In the genomic region with DNA sequence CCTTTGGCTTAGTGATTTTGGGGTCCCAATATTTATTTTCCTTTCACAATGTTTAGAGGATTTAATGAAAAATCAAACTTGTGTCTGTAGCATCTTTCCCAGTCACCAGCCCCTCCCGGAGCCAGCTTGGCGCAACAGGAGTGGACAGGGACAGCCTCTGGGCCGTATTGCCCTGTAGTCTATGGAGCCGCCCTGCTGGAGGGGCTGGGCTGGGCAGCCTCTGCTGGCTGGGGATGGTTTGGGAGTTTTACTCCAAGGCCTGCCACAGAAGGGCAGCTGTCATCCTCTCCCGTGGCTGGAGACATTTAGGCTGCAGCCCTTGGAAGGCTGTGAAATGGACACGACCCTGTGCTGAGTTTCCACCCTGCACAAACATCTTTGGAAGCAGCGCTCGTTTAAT, we compare ENCODE assay signal across 2 cellular contexts.
TF ChIP-seq lines count a peak whose summit lies in the region.

No MANE protein-coding gene starts in this region.

TF ChIP-seq in GM23338, 12 proteins besides CTCF, POLR2A, EP300 and RAD21 (continued from another document):
- TF ChIP-seq ZNF462 (CRISPR knock-in tag; IDR thresholded peaks at IDR 0.05) (no peak), STAT1 (IDR thresholded peaks at IDR 0.05; ENCODE audit: unreplicated experiment) (no peak), NANOG (IDR thresholded peaks at IDR 0.05; ENCODE audit: borderline replicate concordance) (no peak), POLR2AphosphoS5 (IDR thresholded peaks at IDR 0.05; ENCODE audit: low read depth) (no peak), ETS1 (IDR thresholded peaks at IDR 0.05) (no peak), EZH2phosphoT487 (IDR thresholded peaks at IDR 0.05; ENCODE audit: unreplicated experiment) (no peak)
- TF ChIP-seq, protein P1, sequence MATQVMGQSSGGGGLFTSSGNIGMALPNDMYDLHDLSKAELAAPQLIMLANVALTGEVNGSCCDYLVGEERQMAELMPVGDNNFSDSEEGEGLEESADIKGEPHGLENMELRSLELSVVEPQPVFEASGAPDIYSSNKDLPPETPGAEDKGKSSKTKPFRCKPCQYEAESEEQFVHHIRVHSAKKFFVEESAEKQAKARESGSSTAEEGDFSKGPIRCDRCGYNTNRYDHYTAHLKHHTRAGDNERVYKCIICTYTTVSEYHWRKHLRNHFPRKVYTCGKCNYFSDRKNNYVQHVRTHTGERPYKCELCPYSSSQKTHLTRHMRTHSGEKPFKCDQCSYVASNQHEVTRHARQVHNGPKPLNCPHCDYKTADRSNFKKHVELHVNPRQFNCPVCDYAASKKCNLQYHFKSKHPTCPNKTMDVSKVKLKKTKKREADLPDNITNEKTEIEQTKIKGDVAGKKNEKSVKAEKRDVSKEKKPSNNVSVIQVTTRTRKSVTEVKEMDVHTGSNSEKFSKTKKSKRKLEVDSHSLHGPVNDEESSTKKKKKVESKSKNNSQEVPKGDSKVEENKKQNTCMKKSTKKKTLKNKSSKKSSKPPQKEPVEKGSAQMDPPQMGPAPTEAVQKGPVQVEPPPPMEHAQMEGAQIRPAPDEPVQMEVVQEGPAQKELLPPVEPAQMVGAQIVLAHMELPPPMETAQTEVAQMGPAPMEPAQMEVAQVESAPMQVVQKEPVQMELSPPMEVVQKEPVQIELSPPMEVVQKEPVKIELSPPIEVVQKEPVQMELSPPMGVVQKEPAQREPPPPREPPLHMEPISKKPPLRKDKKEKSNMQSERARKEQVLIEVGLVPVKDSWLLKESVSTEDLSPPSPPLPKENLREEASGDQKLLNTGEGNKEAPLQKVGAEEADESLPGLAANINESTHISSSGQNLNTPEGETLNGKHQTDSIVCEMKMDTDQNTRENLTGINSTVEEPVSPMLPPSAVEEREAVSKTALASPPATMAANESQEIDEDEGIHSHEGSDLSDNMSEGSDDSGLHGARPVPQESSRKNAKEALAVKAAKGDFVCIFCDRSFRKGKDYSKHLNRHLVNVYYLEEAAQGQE (IDR thresholded peaks at IDR 0.05; ENCODE audit: unreplicated experiment) = no peak

TF ChIP-seq in WTC11, 78 proteins besides CTCF, POLR2A, EP300 and RAD21 (continued from another document):
- TF ChIP-seq FOXP4 (CRISPR knock-in tag; IDR thresholded peaks at IDR 0.05) = no peak
